Comparison of ENCODE assay signal across 33 cellular contexts in genomic region chr15:78110916-78111475, GRCh38. TPM values are rescaled to one million over a fixed set of nuclear protein-coding genes. Genes with fewer than 3 reads are reported as not detected.
"Had no signal": no experiment of that assay in that cellular context is flagged by ENCODE, and none has a peak within 500 bp of the region (broad histone marks: within the 10 kb centered on the region; RNA-seq: fewer than 3 reads in every experiment).

No MANE protein-coding gene starts in this region.

- ATAC-seq: activated naive CD8-positive, alpha-beta T cell treated with anti-CD3 and anti-CD28 coated beads, Interleukin-2, amount 50 U/mL, for 24 hours; activated T-cell treated with anti-CD3 and anti-CD28 coated beads, Interleukin-2, amount 50 U/mL, for 4 hours had no signal

- H3K4me3 Mint-ChIP-seq: activated CD4-positive, alpha-beta memory T cell treated with anti-CD3 and anti-CD28 coated beads for 36 hours; activated naive CD4-positive, alpha-beta T cell treated with anti-CD3 and anti-CD28 coated beads, Interleukin-2, amount 10 ng/mL, durations not matched to agents 7 days and 5 days; activated naive CD8-positive, alpha-beta T cell; activated naive CD8-positive, alpha-beta T cell treated with anti-CD3 and anti-CD28 coated beads, Interleukin-2, amount 50 U/mL, for 24 hours; activated T-cell treated with anti-CD3 and anti-CD28 coated beads, Interleukin-2, amount 50 U/mL, for 4 hours; brain had no signal

- H3K9ac ChIP-seq: KMS-11 had no signal

- H3K36me3 ChIP-seq: SJCRH30 had no signal

- H3K27ac Mint-ChIP-seq: activated CD4-positive, alpha-beta memory T cell treated with anti-CD3 and anti-CD28 coated beads for 36 hours; activated naive CD4-positive, alpha-beta T cell treated with anti-CD3 and anti-CD28 coated beads, Interleukin-2, amount 10 ng/mL, durations not matched to agents 7 days and 5 days; activated naive CD8-positive, alpha-beta T cell; activated naive CD8-positive, alpha-beta T cell treated with anti-CD3 and anti-CD28 coated beads, Interleukin-2, amount 50 U/mL, for 24 hours; brain had no signal

- H3K27ac ChIP-seq: KMS-11, PC-9, RWPE1, SJCRH30, SK-N-MC had no signal

- H3K9me3 ChIP-seq: SJCRH30 had no signal

- H3K4me3 ChIP-seq: PC-9, SJCRH30, SK-N-MC had no signal

- H3K9me3 Mint-ChIP-seq: activated CD4-positive, alpha-beta memory T cell treated with anti-CD3 and anti-CD28 coated beads for 36 hours; activated naive CD4-positive, alpha-beta T cell treated with anti-CD3 and anti-CD28 coated beads, Interleukin-2, amount 10 ng/mL, durations not matched to agents 7 days and 5 days; activated naive CD8-positive, alpha-beta T cell treated with anti-CD3 and anti-CD28 coated beads, Interleukin-2, amount 50 U/mL, for 24 hours; activated T-cell treated with anti-CD3 and anti-CD28 coated beads, Interleukin-2, amount 50 U/mL, for 4 hours; brain had no signal

- H3K36me3 Mint-ChIP-seq: activated CD4-positive, alpha-beta memory T cell treated with anti-CD3 and anti-CD28 coated beads for 36 hours; activated naive CD4-positive, alpha-beta T cell treated with anti-CD3 and anti-CD28 coated beads, Interleukin-2, amount 10 ng/mL, durations not matched to agents 7 days and 5 days; activated naive CD8-positive, alpha-beta T cell; brain had no signal

- H3K4me2 ChIP-seq: KMS-11, PC-9 had no signal

- H3K27me3 Mint-ChIP-seq: activated CD4-positive, alpha-beta memory T cell treated with anti-CD3 and anti-CD28 coated beads for 36 hours; activated naive CD8-positive, alpha-beta T cell; activated naive CD8-positive, alpha-beta T cell treated with anti-CD3 and anti-CD28 coated beads, Interleukin-2, amount 50 U/mL, for 24 hours; brain had no signal

- DNase-seq: activated CD4-positive, alpha-beta memory T cell treated with anti-CD3 and anti-CD28 coated beads for 36 hours; activated CD4-positive, alpha-beta T cell treated with anti-CD3 and anti-CD28 coated beads, Interleukin-2, amount 50 U/mL, for 1 hour; activated CD8-positive, alpha-beta memory T cell treated with anti-CD3 and anti-CD28 coated beads, Interleukin-2, amount 50 U/mL, for 4 hours; activated effector memory CD4-positive, alpha-beta T cell treated with Interleukin-2 at 50 U/mL for 16 hours; activated naive CD4-positive, alpha-beta T cell treated with anti-CD3 and anti-CD28 coated beads, Interleukin-2, amount 10 ng/mL, durations not matched to agents 7 days and 5 days; activated naive CD8-positive, alpha-beta T cell treated with anti-CD3 and anti-CD28 coated beads, Interleukin-2, amount 50 U/mL, for 24 hours; activated T-cell treated with anti-CD3 and anti-CD28 coated beads for 4 hours; activated T-cell treated with anti-CD3 and anti-CD28 coated beads, Interleukin-2, amount 50 U/mL, for 4 hours; anterior cingulate cortex; caudate nucleus; MM.1S; MV-4-11; NCI-H1092; NCI-H1436 treated with DMSO at 0.1 percent for 48 hours; NCI-H187; NCI-H2029 treated with DMSO at 0.1 percent for 48 hours; NCI-H2107; NCI-H2171; NCI-H510A; NCI-H526; NCI-H748 treated with DMSO at 0.1 percent for 48 hours; NK-92 treated with Interleukin-12 subunit alpha and Interleukin-12 subunit beta, amount 100 ng/mL, for 24 hours; PC-9; SHP77; SJCRH30; T1000 had no signal

- H3K27me3 ChIP-seq: SJCRH30 had no signal

- H2AFZ ChIP-seq: PC-9 had no signal

RNA-seq across cellular contexts. Expression of gene SH2D7, which starts 18.6 kb away (rescaled TPM):
- total RNA-seq: activated CD4-positive, alpha-beta memory T cell treated with anti-CD3 and anti-CD28 coated beads for 36 hours; activated T-cell treated with anti-CD3 and anti-CD28 coated beads, Interleukin-2, amount 50 U/mL, for 4 hours; bronchial epithelial cell; LHCN-M2; PC-9 had no signal
